ENCODE assay signal across 1 cellular context in the genomic region with DNA sequence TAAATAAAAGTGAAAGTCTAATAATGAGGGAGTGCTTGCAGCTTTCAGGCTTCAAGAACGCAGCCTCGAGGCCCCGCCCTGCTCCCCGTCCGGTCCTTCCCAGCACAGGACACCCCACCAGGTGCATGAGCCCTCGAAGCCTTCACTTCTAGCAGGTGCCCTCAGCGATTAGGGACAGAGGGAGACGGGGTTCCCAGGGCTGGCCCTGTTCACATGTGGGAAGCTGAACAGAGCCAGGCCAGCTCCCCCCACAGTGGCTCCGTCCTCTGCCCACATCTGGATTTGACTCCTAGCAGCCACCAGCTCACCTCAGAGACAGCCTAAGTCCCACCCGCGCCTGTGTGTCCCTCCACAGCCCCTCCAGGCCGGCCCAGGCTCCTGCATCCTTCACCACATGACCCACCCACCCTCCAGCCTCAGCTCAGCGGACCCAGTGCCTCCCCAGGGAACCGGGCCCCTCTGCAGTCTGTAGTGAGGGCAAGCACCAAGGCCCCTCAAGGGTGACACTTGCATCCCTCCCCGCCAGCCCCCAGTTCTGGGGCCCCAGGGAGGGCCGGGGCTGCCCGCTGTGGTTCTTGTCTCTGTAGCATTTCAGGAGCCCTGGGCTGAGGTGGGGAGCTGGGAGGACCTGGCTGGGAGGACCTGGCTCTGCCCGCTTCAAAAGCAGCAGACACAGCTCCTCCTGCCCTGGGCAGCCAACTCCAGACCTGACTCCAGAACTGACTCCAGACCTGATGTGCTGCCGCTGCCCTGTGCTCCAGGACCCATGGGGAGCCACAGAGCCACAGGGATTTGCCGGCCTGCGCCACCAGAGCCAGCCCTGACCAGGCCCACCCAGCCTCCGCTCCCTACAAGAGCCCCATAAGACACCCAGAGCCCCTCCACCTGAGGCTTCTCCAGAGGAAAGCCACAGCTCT.
TF ChIP-seq lines count a peak whose summit lies in the region.

No MANE protein-coding gene starts in this region.

TF ChIP-seq in SK-N-SH, 30 proteins besides CTCF, POLR2A, EP300 and RAD21 (continued from another document):
- TF ChIP-seq FOSL2 (IDR thresholded peaks at IDR 0.05; ENCODE audit: borderline replicate concordance, low read depth) (no peak), NFIC (IDR thresholded peaks at IDR 0.05; ENCODE audit: borderline replicate concordance) (no peak), ELF1 (IDR thresholded peaks at IDR 0.05) (no peak)
- TF ChIP-seq, protein P1, sequence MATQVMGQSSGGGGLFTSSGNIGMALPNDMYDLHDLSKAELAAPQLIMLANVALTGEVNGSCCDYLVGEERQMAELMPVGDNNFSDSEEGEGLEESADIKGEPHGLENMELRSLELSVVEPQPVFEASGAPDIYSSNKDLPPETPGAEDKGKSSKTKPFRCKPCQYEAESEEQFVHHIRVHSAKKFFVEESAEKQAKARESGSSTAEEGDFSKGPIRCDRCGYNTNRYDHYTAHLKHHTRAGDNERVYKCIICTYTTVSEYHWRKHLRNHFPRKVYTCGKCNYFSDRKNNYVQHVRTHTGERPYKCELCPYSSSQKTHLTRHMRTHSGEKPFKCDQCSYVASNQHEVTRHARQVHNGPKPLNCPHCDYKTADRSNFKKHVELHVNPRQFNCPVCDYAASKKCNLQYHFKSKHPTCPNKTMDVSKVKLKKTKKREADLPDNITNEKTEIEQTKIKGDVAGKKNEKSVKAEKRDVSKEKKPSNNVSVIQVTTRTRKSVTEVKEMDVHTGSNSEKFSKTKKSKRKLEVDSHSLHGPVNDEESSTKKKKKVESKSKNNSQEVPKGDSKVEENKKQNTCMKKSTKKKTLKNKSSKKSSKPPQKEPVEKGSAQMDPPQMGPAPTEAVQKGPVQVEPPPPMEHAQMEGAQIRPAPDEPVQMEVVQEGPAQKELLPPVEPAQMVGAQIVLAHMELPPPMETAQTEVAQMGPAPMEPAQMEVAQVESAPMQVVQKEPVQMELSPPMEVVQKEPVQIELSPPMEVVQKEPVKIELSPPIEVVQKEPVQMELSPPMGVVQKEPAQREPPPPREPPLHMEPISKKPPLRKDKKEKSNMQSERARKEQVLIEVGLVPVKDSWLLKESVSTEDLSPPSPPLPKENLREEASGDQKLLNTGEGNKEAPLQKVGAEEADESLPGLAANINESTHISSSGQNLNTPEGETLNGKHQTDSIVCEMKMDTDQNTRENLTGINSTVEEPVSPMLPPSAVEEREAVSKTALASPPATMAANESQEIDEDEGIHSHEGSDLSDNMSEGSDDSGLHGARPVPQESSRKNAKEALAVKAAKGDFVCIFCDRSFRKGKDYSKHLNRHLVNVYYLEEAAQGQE (IDR thresholded peaks at IDR 0.05; ENCODE audit: low read depth, low read length), result no peak
